ENCODE assay signal across 1 cellular context in genomic region chr6:37059344-37060194, GRCh38.
TF ChIP-seq lines count a peak whose summit lies in the region.

No MANE protein-coding gene starts in this region.

TF ChIP-seq in HepG2, 621 proteins besides CTCF, POLR2A, EP300 and RAD21 (continued from another document and continues in another):
- TF ChIP-seq KDM6A (CRISPR knock-in tag; IDR thresholded peaks at IDR 0.05; ENCODE audit: low read depth) = peak; percentile 49; the same call in 1 of the 2 replicates
- TF ChIP-seq ZNF850 (CRISPR knock-in tag; conservative IDR thresholded peaks at IDR 0.05) = no peak
- TF ChIP-seq DNMT1 (CRISPR knock-in tag; IDR thresholded peaks at IDR 0.05) = peak; percentile 31; the same call in 1 of the 2 replicates
- TF ChIP-seq KLF16 (CRISPR knock-in tag; IDR thresholded peaks at IDR 0.05) = peak in 1 of 2 experiments; percentile 91; a peak in 1 of 4 replicates
- peak; percentile 71 for TF ChIP-seq ATF3 (CRISPR knock-in tag; IDR thresholded peaks at IDR 0.05)
- 0 out of 2 replicates have a peak, but pooled peaks have one; percentile 47 for TF ChIP-seq HES4 (CRISPR knock-in tag; IDR thresholded peaks at IDR 0.05; ENCODE audit: borderline replicate concordance)
- peak; percentile 97 for TF ChIP-seq GATAD2A (CRISPR knock-in tag; IDR thresholded peaks at IDR 0.05)
- no peak for TF ChIP-seq ZNF552 (CRISPR knock-in tag; IDR thresholded peaks at IDR 0.05; ENCODE audit: borderline replicate concordance)
- peak; percentile 17; the same call in 1 of the 2 replicates for TF ChIP-seq HCFC1 (IDR thresholded peaks at IDR 0.05; ENCODE audit: low read depth, low read length)
- TF ChIP-seq ZNF788 (CRISPR knock-in tag; IDR thresholded peaks at IDR 0.05; ENCODE audit: borderline replicate concordance) = peak; percentile 74; the same call in 1 of the 2 replicates
- TF ChIP-seq PPARG (CRISPR knock-in tag; conservative IDR thresholded peaks at IDR 0.05) = peak; percentile 75
- no peak for TF ChIP-seq ZNF703 (CRISPR knock-in tag; IDR thresholded peaks at IDR 0.05; ENCODE audit: borderline replicate concordance)
- no peak for TF ChIP-seq ZBTB40 (IDR thresholded peaks at IDR 0.05)
- peak; percentile 65 for TF ChIP-seq ZBTB40 (CRISPR knock-in tag; IDR thresholded peaks at IDR 0.05)
- peak; percentile 71; the same call in 1 of the 2 replicates for TF ChIP-seq WIZ (CRISPR knock-in tag; IDR thresholded peaks at IDR 0.05)
- peak; percentile 75; the same call in 1 of the 2 replicates for TF ChIP-seq ZFP36L1 (CRISPR knock-in tag; IDR thresholded peaks at IDR 0.05)
- no peak for TF ChIP-seq IRF1 (CRISPR knock-in tag; IDR thresholded peaks at IDR 0.05; ENCODE audit: low read depth)
- no peak for TF ChIP-seq CERS6 (CRISPR knock-in tag; IDR thresholded peaks at IDR 0.05)
- peak; percentile 76 for TF ChIP-seq ZNF407 (CRISPR knock-in tag; IDR thresholded peaks at IDR 0.05; ENCODE audit: not compliant biosample characterization)
- peak; percentile 80 for TF ChIP-seq HNF4G (IDR thresholded peaks at IDR 0.05; ENCODE audit: borderline replicate concordance, low read depth, low read length)
- TF ChIP-seq HNF4G (CRISPR knock-in tag; IDR thresholded peaks at IDR 0.05; ENCODE audit: borderline replicate concordance, low read depth) = peak; percentile 84; the same call in 1 of the 2 replicates
- TF ChIP-seq FOXP1 (IDR thresholded peaks at IDR 0.05) = peak; percentile 67; the same call in 1 of the 2 replicates
- peak; percentile 81 for TF ChIP-seq FOXP1 (CRISPR knock-in tag; IDR thresholded peaks at IDR 0.05)
- TF ChIP-seq ZNF549 (CRISPR knock-in tag; IDR thresholded peaks at IDR 0.05) = no peak
- TF ChIP-seq HDAC2 (CRISPR knock-in tag; IDR thresholded peaks at IDR 0.05) = peak; percentile 88
- TF ChIP-seq ZNF572 (CRISPR knock-in tag; IDR thresholded peaks at IDR 0.05) = peak; percentile 18; the same call in 1 of the 2 replicates
- peak; percentile 43; the same call in 1 of the 2 replicates for TF ChIP-seq ZMAT3 (CRISPR knock-in tag; conservative IDR thresholded peaks at IDR 0.05)
- TF ChIP-seq THAP9 (CRISPR knock-in tag; IDR thresholded peaks at IDR 0.05; ENCODE audit: borderline replicate concordance) = peak; percentile 77; the same call in 1 of the 2 replicates
- TF ChIP-seq CENPBD1 (CRISPR knock-in tag; IDR thresholded peaks at IDR 0.05; ENCODE audit: borderline replicate concordance, low read depth) = no peak
- TF ChIP-seq ZFP90 (CRISPR knock-in tag; IDR thresholded peaks at IDR 0.05; ENCODE audit: borderline replicate concordance) = peak; percentile 71
- 0 out of 2 replicates have a peak, but pooled peaks have one; percentile 78 for TF ChIP-seq ZNF83 (CRISPR knock-in tag; IDR thresholded peaks at IDR 0.05; ENCODE audit: borderline replicate concordance)
